In the genomic region with DNA sequence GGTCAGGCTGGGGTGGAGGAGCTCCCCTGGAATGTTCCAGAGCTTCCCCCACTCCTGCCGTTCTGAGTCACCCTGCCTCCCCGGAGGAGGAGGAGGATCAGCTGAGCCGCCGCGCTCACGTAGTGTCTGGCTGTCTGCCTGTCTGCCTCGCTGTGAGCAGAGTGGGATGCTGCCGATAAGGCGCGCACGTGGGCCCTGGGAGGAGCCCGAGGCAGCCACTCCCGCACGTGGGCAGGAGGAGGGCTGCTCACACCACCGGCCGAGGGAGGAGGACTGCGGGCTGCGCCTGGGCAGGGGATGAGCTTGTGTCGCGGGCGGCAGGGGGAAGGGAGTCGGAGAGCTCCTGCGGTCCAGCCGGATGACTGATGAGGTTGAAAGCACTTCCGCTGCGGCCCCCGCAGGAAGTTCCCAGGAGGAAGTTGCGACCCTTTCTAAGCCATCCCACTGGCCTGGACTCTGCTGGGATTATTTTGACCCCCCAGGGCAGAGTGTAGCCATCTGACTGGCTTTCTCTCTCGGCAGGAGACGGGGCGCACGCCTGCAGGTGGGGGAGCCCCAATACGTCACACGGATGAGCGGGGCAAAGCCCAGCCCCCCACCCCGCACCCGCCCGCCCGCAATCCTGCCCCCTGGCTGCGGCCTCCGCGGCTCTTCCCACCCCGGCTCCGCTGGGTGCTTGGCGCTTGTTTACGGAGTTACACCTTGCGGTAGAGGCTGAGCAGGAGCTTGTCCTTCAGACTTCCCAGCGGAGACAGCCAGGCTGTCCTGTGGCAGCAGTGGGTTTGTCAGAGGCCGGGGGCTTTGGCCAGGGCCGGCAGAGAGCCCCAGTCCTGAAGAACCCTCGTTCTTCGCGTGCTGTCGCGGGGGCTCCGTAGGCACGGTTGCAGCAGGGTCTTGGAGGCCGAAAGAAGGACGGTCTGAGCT, we compare ENCODE assay signal across 1 cellular context.
TF ChIP-seq lines count a peak whose summit lies in the region.

No MANE protein-coding gene starts in this region.

TF ChIP-seq in HepG2, 621 proteins besides CTCF, POLR2A, EP300 and RAD21 (continued from another document):
- TF ChIP-seq, protein P1, sequence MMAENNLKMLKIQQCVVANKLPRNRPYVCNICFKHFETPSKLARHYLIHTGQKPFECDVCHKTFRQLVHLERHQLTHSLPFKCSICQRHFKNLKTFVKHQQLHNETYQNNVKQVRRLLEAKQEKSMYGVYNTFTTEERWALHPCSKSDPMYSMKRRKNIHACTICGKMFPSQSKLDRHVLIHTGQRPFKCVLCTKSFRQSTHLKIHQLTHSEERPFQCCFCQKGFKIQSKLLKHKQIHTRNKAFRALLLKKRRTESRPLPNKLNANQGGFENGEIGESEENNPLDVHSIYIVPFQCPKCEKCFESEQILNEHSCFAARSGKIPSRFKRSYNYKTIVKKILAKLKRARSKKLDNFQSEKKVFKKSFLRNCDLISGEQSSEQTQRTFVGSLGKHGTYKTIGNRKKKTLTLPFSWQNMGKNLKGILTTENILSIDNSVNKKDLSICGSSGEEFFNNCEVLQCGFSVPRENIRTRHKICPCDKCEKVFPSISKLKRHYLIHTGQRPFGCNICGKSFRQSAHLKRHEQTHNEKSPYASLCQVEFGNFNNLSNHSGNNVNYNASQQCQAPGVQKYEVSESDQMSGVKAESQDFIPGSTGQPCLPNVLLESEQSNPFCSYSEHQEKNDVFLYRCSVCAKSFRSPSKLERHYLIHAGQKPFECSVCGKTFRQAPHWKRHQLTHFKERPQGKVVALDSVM (CRISPR knock-in tag; IDR thresholded peaks at IDR 0.05), result peak; percentile 46; the same call in 1 of the 2 replicates
- peak; percentile 78; the same call in 1 of the 2 replicates for TF ChIP-seq ZNF350 (CRISPR knock-in tag; IDR thresholded peaks at IDR 0.05; ENCODE audit: borderline replicate concordance, low read depth)
- TF ChIP-seq ZNF737 (CRISPR knock-in tag; IDR thresholded peaks at IDR 0.05; ENCODE audit: borderline replicate concordance), result no peak
- peak; percentile 93 for TF ChIP-seq REPIN1 (CRISPR knock-in tag; IDR thresholded peaks at IDR 0.05; ENCODE audit: borderline replicate concordance, low read depth)
- no peak; the same call in 1 of the 2 replicates for TF ChIP-seq POLR2AphosphoS2 (IDR thresholded peaks at IDR 0.05; ENCODE audit: low read depth, low read length)
- TF ChIP-seq, protein P2, sequence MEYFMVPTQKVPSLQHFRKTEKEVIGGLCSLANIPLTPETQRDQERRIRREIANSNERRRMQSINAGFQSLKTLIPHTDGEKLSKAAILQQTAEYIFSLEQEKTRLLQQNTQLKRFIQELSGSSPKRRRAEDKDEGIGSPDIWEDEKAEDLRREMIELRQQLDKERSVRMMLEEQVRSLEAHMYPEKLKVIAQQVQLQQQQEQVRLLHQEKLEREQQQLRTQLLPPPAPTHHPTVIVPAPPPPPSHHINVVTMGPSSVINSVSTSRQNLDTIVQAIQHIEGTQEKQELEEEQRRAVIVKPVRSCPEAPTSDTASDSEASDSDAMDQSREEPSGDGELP (IDR thresholded peaks at IDR 0.05; ENCODE audit: borderline replicate concordance, low read depth), result peak; percentile 97
- TF ChIP-seq CENPT (CRISPR knock-in tag; IDR thresholded peaks at IDR 0.05; ENCODE audit: low read depth), result 0 out of 2 replicates have a peak, but pooled peaks have one; percentile 73
- TF ChIP-seq ZNF607 (CRISPR knock-in tag; IDR thresholded peaks at IDR 0.05; ENCODE audit: borderline replicate concordance), result peak; percentile 85
- TF ChIP-seq, protein P3, sequence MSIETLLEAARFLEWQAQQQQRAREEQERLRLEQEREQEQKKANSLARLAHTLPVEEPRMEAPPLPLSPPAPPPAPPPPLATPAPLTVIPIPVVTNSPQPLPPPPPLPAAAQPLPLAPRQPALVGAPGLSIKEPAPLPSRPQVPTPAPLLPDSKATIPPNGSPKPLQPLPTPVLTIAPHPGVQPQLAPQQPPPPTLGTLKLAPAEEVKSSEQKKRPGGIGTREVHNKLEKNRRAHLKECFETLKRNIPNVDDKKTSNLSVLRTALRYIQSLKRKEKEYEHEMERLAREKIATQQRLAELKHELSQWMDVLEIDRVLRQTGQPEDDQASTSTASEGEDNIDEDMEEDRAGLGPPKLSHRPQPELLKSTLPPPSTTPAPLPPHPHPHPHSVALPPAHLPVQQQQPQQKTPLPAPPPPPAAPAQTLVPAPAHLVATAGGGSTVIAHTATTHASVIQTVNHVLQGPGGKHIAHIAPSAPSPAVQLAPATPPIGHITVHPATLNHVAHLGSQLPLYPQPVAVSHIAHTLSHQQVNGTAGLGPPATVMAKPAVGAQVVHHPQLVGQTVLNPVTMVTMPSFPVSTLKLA (IDR thresholded peaks at IDR 0.05), result peak; percentile 89
- peak; percentile 55 for TF ChIP-seq ZNF136 (CRISPR knock-in tag; IDR thresholded peaks at IDR 0.05; ENCODE audit: low read depth)
- TF ChIP-seq REXO4 (CRISPR knock-in tag; IDR thresholded peaks at IDR 0.05; ENCODE audit: borderline replicate concordance), result no peak
- peak; percentile 77 for TF ChIP-seq KLF6 (CRISPR knock-in tag; IDR thresholded peaks at IDR 0.05)
- TF ChIP-seq, protein P4, sequence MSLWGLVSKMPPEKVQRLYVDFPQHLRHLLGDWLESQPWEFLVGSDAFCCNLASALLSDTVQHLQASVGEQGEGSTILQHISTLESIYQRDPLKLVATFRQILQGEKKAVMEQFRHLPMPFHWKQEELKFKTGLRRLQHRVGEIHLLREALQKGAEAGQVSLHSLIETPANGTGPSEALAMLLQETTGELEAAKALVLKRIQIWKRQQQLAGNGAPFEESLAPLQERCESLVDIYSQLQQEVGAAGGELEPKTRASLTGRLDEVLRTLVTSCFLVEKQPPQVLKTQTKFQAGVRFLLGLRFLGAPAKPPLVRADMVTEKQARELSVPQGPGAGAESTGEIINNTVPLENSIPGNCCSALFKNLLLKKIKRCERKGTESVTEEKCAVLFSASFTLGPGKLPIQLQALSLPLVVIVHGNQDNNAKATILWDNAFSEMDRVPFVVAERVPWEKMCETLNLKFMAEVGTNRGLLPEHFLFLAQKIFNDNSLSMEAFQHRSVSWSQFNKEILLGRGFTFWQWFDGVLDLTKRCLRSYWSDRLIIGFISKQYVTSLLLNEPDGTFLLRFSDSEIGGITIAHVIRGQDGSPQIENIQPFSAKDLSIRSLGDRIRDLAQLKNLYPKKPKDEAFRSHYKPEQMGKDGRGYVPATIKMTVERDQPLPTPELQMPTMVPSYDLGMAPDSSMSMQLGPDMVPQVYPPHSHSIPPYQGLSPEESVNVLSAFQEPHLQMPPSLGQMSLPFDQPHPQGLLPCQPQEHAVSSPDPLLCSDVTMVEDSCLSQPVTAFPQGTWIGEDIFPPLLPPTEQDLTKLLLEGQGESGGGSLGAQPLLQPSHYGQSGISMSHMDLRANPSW (CRISPR knock-in tag; IDR thresholded peaks at IDR 0.05; ENCODE audit: borderline replicate concordance), result peak; percentile 77; the same call in 1 of the 2 replicates
- TF ChIP-seq TP53 (CRISPR knock-in tag; conservative IDR thresholded peaks at IDR 0.05), result peak; percentile 83; the same call in 1 of the 2 replicates
- TF ChIP-seq EEA1 (CRISPR knock-in tag; IDR thresholded peaks at IDR 0.05; ENCODE audit: borderline replicate concordance), result no peak
- peak; percentile 88; the same call in 1 of the 2 replicates for TF ChIP-seq ERF (CRISPR knock-in tag; IDR thresholded peaks at IDR 0.05)
- TF ChIP-seq, protein P5, sequence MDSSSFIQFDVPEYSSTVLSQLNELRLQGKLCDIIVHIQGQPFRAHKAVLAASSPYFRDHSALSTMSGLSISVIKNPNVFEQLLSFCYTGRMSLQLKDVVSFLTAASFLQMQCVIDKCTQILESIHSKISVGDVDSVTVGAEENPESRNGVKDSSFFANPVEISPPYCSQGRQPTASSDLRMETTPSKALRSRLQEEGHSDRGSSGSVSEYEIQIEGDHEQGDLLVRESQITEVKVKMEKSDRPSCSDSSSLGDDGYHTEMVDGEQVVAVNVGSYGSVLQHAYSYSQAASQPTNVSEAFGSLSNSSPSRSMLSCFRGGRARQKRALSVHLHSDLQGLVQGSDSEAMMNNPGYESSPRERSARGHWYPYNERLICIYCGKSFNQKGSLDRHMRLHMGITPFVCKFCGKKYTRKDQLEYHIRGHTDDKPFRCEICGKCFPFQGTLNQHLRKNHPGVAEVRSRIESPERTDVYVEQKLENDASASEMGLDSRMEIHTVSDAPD (CRISPR knock-in tag; IDR thresholded peaks at IDR 0.05), result peak; percentile 61; the same call in 1 of the 2 replicates
- peak; percentile 99 for TF ChIP-seq MYC (CRISPR knock-in tag; IDR thresholded peaks at IDR 0.05; ENCODE audit: borderline replicate concordance)
- peak; percentile 93; the same call in 1 of the 2 replicates for TF ChIP-seq FOXC1 (CRISPR knock-in tag; IDR thresholded peaks at IDR 0.05; ENCODE audit: borderline replicate concordance)
- peak; percentile 89 for TF ChIP-seq KMT2A (CRISPR knock-in tag; IDR thresholded peaks at IDR 0.05)
- no peak for TF ChIP-seq SRSF1 (optimal IDR thresholded peaks at IDR 0.05; ENCODE audit: low read depth, low read length)
- no peak for TF ChIP-seq ELF4 (CRISPR knock-in tag; IDR thresholded peaks at IDR 0.05; ENCODE audit: borderline replicate concordance)
- TF ChIP-seq, protein P6, sequence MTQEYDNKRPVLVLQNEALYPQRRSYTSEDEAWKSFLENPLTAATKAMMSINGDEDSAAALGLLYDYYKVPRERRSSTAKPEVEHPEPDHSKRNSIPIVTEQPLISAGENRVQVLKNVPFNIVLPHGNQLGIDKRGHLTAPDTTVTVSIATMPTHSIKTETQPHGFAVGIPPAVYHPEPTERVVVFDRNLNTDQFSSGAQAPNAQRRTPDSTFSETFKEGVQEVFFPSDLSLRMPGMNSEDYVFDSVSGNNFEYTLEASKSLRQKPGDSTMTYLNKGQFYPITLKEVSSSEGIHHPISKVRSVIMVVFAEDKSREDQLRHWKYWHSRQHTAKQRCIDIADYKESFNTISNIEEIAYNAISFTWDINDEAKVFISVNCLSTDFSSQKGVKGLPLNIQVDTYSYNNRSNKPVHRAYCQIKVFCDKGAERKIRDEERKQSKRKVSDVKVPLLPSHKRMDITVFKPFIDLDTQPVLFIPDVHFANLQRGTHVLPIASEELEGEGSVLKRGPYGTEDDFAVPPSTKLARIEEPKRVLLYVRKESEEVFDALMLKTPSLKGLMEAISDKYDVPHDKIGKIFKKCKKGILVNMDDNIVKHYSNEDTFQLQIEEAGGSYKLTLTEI (CRISPR knock-in tag; conservative IDR thresholded peaks at IDR 0.05), result no peak
- no peak for TF ChIP-seq TOE1 (CRISPR knock-in tag; IDR thresholded peaks at IDR 0.05)
- TF ChIP-seq, protein P7, sequence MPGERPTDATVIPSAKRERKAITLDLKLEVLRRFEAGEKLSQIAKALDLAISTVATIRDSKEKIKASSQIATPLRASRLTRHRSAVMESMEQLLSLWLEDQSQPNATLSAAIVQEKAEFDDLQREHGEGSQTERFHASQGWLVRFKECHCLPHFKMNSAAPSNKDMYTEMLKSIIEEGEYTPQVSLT (CRISPR knock-in tag; IDR thresholded peaks at IDR 0.05; ENCODE audit: borderline replicate concordance, low read depth), result no peak; the same call in 1 of the 2 replicates
- TF ChIP-seq EED (CRISPR knock-in tag; IDR thresholded peaks at IDR 0.05), result no peak; the same call in 1 of the 2 replicates
- TF ChIP-seq PTBP1 (IDR thresholded peaks at IDR 0.05; ENCODE audit: low read depth, low read length, poor library complexity, severe bottlenecking), result no peak
- TF ChIP-seq MXD4 (CRISPR knock-in tag; IDR thresholded peaks at IDR 0.05), result peak; percentile 88
